23 cellular contexts compared by ENCODE assay signal in the genomic region with DNA sequence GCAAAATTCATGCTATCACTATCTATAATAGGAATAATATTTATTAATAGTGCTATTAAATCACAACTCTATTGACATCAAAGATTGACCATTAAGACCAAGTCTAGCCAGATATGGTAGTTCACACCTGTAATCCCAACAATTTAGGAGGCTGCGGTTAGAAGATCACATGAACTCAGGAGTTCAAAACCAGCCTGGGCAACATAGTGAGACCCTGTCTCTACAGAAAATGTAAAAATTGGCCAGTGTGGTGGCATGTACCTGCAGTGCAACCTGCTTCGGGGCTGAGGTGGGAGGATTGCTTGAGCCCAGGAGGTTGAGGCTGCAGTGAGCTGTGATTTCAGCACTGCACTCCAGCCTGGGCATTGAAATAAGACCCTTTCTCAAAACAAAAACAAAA.
"Had no signal": no experiment of that assay in that cellular context is flagged by ENCODE, and none has a peak within 500 bp of the region (broad histone marks: within the 10 kb centered on the region; RNA-seq: fewer than 3 reads in every experiment).

No MANE protein-coding gene starts in this region.

- H3K4me3 Mint-ChIP-seq: dendritic cell treated with granulocyte-macrophage colony-stimulating factor and Interleukin-4, amounts not matched to agents 40 ng/mL and 50 ng/mL, for 4 days; effector memory CD8-positive, alpha-beta T cell; memory B cell; stimulated activated memory B cell treated with anti-CD40 and anti-IgM and Interleukin-4, amounts not matched to agents 10 μg/mL and 1 μg/mL and 100 μg/mL, for 72 hours; stimulated activated naive CD8-positive, alpha-beta T cell treated with anti-CD3 and anti-CD28 coated beads, Interleukin-15, Interleukin-2, amounts not matched to agents 100 ng/mL and 50 ng/mL, for 24 hours had no signal

- H3K4me3 ChIP-seq: hepatocyte, left ventricle myocardium inferior, lower lobe of right lung, psoas muscle, right lobe of liver, tibial nerve, upper lobe of right lung, vagina had no signal

- ATAC-seq: effector memory CD8-positive, alpha-beta T cell; foreskin keratinocyte; left cardiac atrium; lower lobe of right lung; naive thymus-derived CD4-positive, alpha-beta T cell; psoas muscle; right lobe of liver; stimulated activated memory B cell treated with anti-CD40 and anti-IgM and Interleukin-4, amounts not matched to agents 10 μg/mL and 1 μg/mL and 100 μg/mL, for 72 hours; upper lobe of right lung had no signal

- H3K9me3 Mint-ChIP-seq: dendritic cell treated with granulocyte-macrophage colony-stimulating factor and Interleukin-4, amounts not matched to agents 40 ng/mL and 50 ng/mL, for 4 days; effector memory CD8-positive, alpha-beta T cell; memory B cell; naive thymus-derived CD4-positive, alpha-beta T cell; stimulated activated memory B cell treated with anti-CD40 and anti-IgM and Interleukin-4, amounts not matched to agents 10 μg/mL and 1 μg/mL and 100 μg/mL, for 72 hours; stimulated activated naive CD8-positive, alpha-beta T cell treated with anti-CD3 and anti-CD28 coated beads, Interleukin-15, Interleukin-2, amounts not matched to agents 100 ng/mL and 50 ng/mL, for 24 hours had no signal

- DNase-seq: effector memory CD8-positive, alpha-beta T cell; erythroblast; foreskin keratinocyte; head of caudate nucleus; kidney; left cardiac atrium; left ventricle myocardium inferior; lower lobe of right lung; naive thymus-derived CD4-positive, alpha-beta T cell; psoas muscle; retina; right lobe of liver; stimulated activated CD4-positive, alpha-beta T cell treated with anti-CD3 and anti-CD28 coated beads, Interleukin-1b, Interleukin-23, amount 100 ng/mL, for 48 hours; stimulated activated CD4-positive, alpha-beta T cell treated with anti-CD3 and anti-CD28 coated beads, Interleukin-4, amount 100 ng/mL, for 24 hours; upper lobe of right lung had no signal

- H3K27ac ChIP-seq: foreskin keratinocyte, hepatocyte, left ventricle myocardium inferior, lower lobe of right lung, neutrophil, psoas muscle, right lobe of liver, tibial nerve, upper lobe of right lung, vagina had no signal

- H3K27me3 ChIP-seq: foreskin keratinocyte, hepatocyte, neutrophil, right lobe of liver, tibial nerve, upper lobe of right lung, vagina had no signal

- H3K27me3 Mint-ChIP-seq: dendritic cell treated with granulocyte-macrophage colony-stimulating factor and Interleukin-4, amounts not matched to agents 40 ng/mL and 50 ng/mL, for 4 days; effector memory CD8-positive, alpha-beta T cell; memory B cell; naive thymus-derived CD4-positive, alpha-beta T cell; stimulated activated memory B cell treated with anti-CD40 and anti-IgM and Interleukin-4, amounts not matched to agents 10 μg/mL and 1 μg/mL and 100 μg/mL, for 72 hours; stimulated activated naive CD8-positive, alpha-beta T cell treated with anti-CD3 and anti-CD28 coated beads, Interleukin-15, Interleukin-2, amounts not matched to agents 100 ng/mL and 50 ng/mL, for 24 hours had no signal

- H3K36me3 ChIP-seq: neutrophil, right lobe of liver had no signal

- H3K9me3 ChIP-seq: left ventricle myocardium inferior, lower lobe of right lung, neutrophil, psoas muscle, right lobe of liver, tibial nerve, upper lobe of right lung, vagina had no signal

- H3K4me2 ChIP-seq: hepatocyte had no signal

- H3K27ac Mint-ChIP-seq: dendritic cell treated with granulocyte-macrophage colony-stimulating factor and Interleukin-4, amounts not matched to agents 40 ng/mL and 50 ng/mL, for 4 days; stimulated activated memory B cell treated with anti-CD40 and anti-IgM and Interleukin-4, amounts not matched to agents 10 μg/mL and 1 μg/mL and 100 μg/mL, for 72 hours; stimulated activated naive CD8-positive, alpha-beta T cell treated with anti-CD3 and anti-CD28 coated beads, Interleukin-15, Interleukin-2, amounts not matched to agents 100 ng/mL and 50 ng/mL, for 24 hours had no signal

- H2AFZ ChIP-seq: hepatocyte had no signal
